10 cellular contexts compared by ENCODE assay signal in the genomic region with DNA sequence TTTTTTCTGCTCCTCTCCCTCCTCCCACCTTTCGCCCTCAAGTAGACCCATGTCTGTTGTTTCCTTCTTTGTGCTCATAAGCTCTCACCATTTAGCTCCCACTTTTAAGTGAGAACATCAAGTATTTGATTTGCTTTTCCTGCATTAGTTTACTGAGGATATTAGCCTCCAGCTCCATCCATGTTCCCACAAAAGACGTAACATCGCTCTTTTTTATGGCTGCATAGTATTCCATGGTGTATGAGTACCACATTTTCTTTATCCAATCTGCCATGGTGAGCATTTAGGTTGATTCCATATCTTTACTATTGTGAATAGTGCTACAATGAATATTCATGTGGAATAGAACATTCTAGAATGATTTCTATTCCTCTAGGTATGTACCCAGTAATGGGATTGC.
"Had no signal": no experiment of that assay in that cellular context is flagged by ENCODE, and none has a peak within 500 bp of the region (broad histone marks: within the 10 kb centered on the region; RNA-seq: fewer than 3 reads in every experiment).

No MANE protein-coding gene starts in this region.

- H3K36me3 ChIP-seq: HAP-1 had no signal

- H3K9me3 ChIP-seq: HAP-1 had no signal

- H3K9ac ChIP-seq: GM23248 had no signal

- H3K27ac ChIP-seq: GM23248 had no signal

- DNase-seq: GM23248, GOT3, H7, H9, HCEC 1CT, HFFc6 had no signal

- ATAC-seq: GM23338, HCT116 had no signal

- H2AFZ ChIP-seq: GM23248, GM23338 had no signal

- H3K4me2 ChIP-seq: GM23338 had no signal

- H3K4me1 ChIP-seq: HAP-1 had no signal

- H3K4me3 ChIP-seq: GM23248, GM23338, HAP-1 had no signal

- FAIRE-seq: H54 had no signal
